Comparison of ENCODE assay signal across 8 cellular contexts in the genomic region with DNA sequence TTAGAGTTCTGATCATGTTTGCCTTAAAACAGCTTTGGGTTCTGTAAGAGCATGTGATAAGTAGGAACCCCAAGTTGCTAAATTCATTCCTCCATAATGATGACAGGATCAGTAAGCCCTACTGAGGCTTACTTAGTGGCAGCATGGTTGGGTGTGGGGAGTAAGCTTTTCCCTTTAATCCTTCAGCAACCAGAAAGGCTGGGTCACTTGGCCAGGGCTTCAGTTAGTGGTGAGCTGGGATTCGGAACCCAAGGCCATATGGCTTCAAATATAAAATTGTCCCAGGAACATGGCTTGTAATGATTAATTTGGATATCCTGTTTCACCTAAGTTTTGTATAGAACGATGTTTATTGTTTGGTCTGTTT. TPM values are rescaled to one million over a fixed set of nuclear protein-coding genes. Genes with fewer than 3 reads are reported as not detected.
DNase-seq lines count a peak whose midpoint lies in the region; ATAC-seq and TF ChIP-seq lines count a peak whose summit lies in the region.

No MANE protein-coding gene starts in this region.

- WGBS in stomach, 5 donors = 46 to 69% (median 61%) methylated on average over 2 of the region's 2 CpGs

- peak overlapping the region in 4 of 5 donors; percentile 85 to 91 (median 86) for H3K27ac ChIP-seq in stomach

- peak; percentile 33 for ATAC-seq in GM19455 (IDR thresholded peaks at IDR 0.05; ENCODE audit: unreplicated experiment)
- no peak for ATAC-seq in activated naive CD8-positive, alpha-beta T cell treated with anti-CD3 and anti-CD28 coated beads, Interleukin-2, amount 50 U/mL, for 24 hours

- peaks cover 25% of the 10 kb centered on the region for H3K4me1 Mint-ChIP-seq in activated naive CD8-positive, alpha-beta T cell treated with anti-CD3 and anti-CD28 coated beads, Interleukin-2, amount 50 U/mL, for 24 hours

- TF ChIP-seq CTCF in stomach (IDR thresholded peaks at IDR 0.05) = no peak

- peaks cover 16% of the 10 kb centered on the region for H3K36me3 Mint-ChIP-seq in activated naive CD8-positive, alpha-beta T cell treated with anti-CD3 and anti-CD28 coated beads, Interleukin-2, amount 50 U/mL, for 24 hours (ENCODE audit: low read depth)

- H3K4me1 ChIP-seq in stomach = peaks cover 5 to 14% (median 10%) of the 10 kb centered on the region in 4 donors

- DNase-seq in D341Med (ENCODE audit: low spot score) (peak; percentile 57), HK-2 (ENCODE audit: unreplicated experiment) (peak; percentile 13), stomach (no peak), NOMO-1 treated with dmso at 0.1 percent for 144 hours (lab: John Stamatoyannopoulos, UW; ENCODE audit: unreplicated experiment) (no peak)
- no peak for DNase-seq in activated naive CD8-positive, alpha-beta T cell treated with anti-CD3 and anti-CD28 coated beads, Interleukin-2, amount 50 U/mL, for 24 hours
- DNase-seq in stimulated activated CD4-positive, alpha-beta T cell treated with anti-CD3 and anti-CD28 coated beads, Interleukin-15, amount 100 ng/mL, for 24 hours = no peak

- peaks cover 0 to 9% (median 0%) of the 10 kb centered on the region in 3 donors for H3K27me3 ChIP-seq in stomach

- H3K27me3 Mint-ChIP-seq in activated naive CD8-positive, alpha-beta T cell treated with anti-CD3 and anti-CD28 coated beads, Interleukin-2, amount 50 U/mL, for 24 hours = no peaks in the 10 kb centered on the region

- intact Hi-C loops in stomach (cut with DNase I; ENCODE audit: low total_unique reads) = no loop called here

- no peaks in the 10 kb centered on the region for H3K9me3 Mint-ChIP-seq in activated naive CD8-positive, alpha-beta T cell treated with anti-CD3 and anti-CD28 coated beads, Interleukin-2, amount 50 U/mL, for 24 hours

- no peaks in the 10 kb centered on the region for H3K36me3 ChIP-seq in stomach

- peak overlapping the region; percentile 100 for H3K4me3 Mint-ChIP-seq in activated naive CD8-positive, alpha-beta T cell treated with anti-CD3 and anti-CD28 coated beads, Interleukin-2, amount 50 U/mL, for 24 hours

- no peak for TF ChIP-seq POLR2A in stomach (IDR thresholded peaks at IDR 0.05)

- H3K4me3 ChIP-seq in iPS-18c (ENCODE audit: insufficient read depth, low read depth, low read length) (peak overlapping the region; percentile 100), stomach (peak overlapping the region; percentile 68 to 98 (median 93))

- no peaks in the 10 kb centered on the region for H3K9me3 ChIP-seq in iPS-18c (ENCODE audit: control insufficient read depth, insufficient read depth, low read length)
- no peaks in the 10 kb centered on the region for H3K9me3 ChIP-seq in stomach

- peak overlapping the region; percentile 99 for H3K27ac Mint-ChIP-seq in activated naive CD8-positive, alpha-beta T cell treated with anti-CD3 and anti-CD28 coated beads, Interleukin-2, amount 50 U/mL, for 24 hours

- TF ChIP-seq EP300 in stomach (IDR thresholded peaks at IDR 0.05) = no peak

RNA-seq across cellular contexts. Expression of gene GINS3, which starts 0.8 kb away (rescaled TPM):
- total RNA-seq in stomach = 1 to 10 TPM in 3 of 5 donors, under 1 TPM in 1, not detected in 1; 0.58 to 4.9 (median 3.7) TPM
- polyA plus RNA-seq in stomach = 1 to 10 TPM; 4.5 to 4.7 (median 4.6) TPM

Comparison
In these comparisons a context has a peak if more than half of its experiments do, and no peak if none do; other contexts are left out.
1. DNase-seq: peak in D341Med (single experiment) and HK-2 (single experiment); none in activated naive CD8-positive, alpha-beta T cell treated with anti-CD3 and anti-CD28 coated beads, Interleukin-2, amount 50 U/mL, for 24 hours (single experiment), stomach (single experiment), NOMO-1 treated with dmso at 0.1 percent for 144 hours (single experiment) and stimulated activated CD4-positive, alpha-beta T cell treated with anti-CD3 and anti-CD28 coated beads, Interleukin-15, amount 100 ng/mL, for 24 hours (single experiment).